ENCODE assay signal across 21 cellular contexts in genomic region chr13:25252229-25252628, GRCh38. TPM values are rescaled to one million over a fixed set of nuclear protein-coding genes. Genes with fewer than 3 reads are reported as not detected.
DNase-seq lines count a peak whose midpoint lies in the region; ATAC-seq and TF ChIP-seq lines count a peak whose summit lies in the region.
"Had no signal": no experiment of that assay in that cellular context is flagged by ENCODE, and none has a peak within 500 bp of the region (broad histone marks: within the 10 kb centered on the region; RNA-seq: fewer than 3 reads in every experiment).

No MANE protein-coding gene starts in this region.

- H3K9me3 ChIP-seq in breast epithelium = no peaks in the 10 kb centered on the region
- H3K9me3 ChIP-seq in upper lobe of right lung = no peaks in the 10 kb centered on the region
- H3K9me3 ChIP-seq: BLaER1, Peyer's patch had no signal

- TF ChIP-seq POLR2A in breast epithelium (IDR thresholded peaks at IDR 0.05) = no peak

- H3K4me1 Mint-ChIP-seq in MCF 10A (ENCODE audit: insufficient read depth, unreplicated experiment) = no peaks in the 10 kb centered on the region
- H3K4me1 Mint-ChIP-seq in WTC11 = peaks cover 2% of the 10 kb centered on the region; the same call in 1 of the 2 replicates
- no peaks in the 10 kb centered on the region for H3K4me1 Mint-ChIP-seq in activated CD4-positive, alpha-beta memory T cell treated with anti-CD3 and anti-CD28 coated beads for 36 hours (ENCODE audit: low read depth)

- peak overlapping the region; percentile 56 for H3K27ac Mint-ChIP-seq in MCF 10A (ENCODE audit: low read depth, unreplicated experiment)
- 0 out of 2 replicates have a peak overlapping the region, but pooled peaks have one; percentile 1 for H3K27ac Mint-ChIP-seq in WTC11
- H3K27ac Mint-ChIP-seq in activated CD4-positive, alpha-beta memory T cell treated with anti-CD3 and anti-CD28 coated beads for 36 hours = no peak overlapping the region
- H3K27ac Mint-ChIP-seq: CD4-positive, alpha-beta T cell had no signal

- H3K36me3 ChIP-seq in breast epithelium (no peaks in the 10 kb centered on the region), upper lobe of right lung (peaks cover 78% of the 10 kb centered on the region)

- ATAC-seq in WTC11 = no peak
- peak; percentile 76 for ATAC-seq in upper lobe of right lung
- ATAC-seq in sciatic nerve = no peak

- H3K9me3 Mint-ChIP-seq in MCF 10A (ENCODE audit: unreplicated experiment) (no peaks in the 10 kb centered on the region), WTC11 (no peaks in the 10 kb centered on the region)
- no peaks in the 10 kb centered on the region for H3K9me3 Mint-ChIP-seq in activated CD4-positive, alpha-beta memory T cell treated with anti-CD3 and anti-CD28 coated beads for 36 hours
- H3K9me3 Mint-ChIP-seq: CD4-positive, alpha-beta T cell; IgD-negative memory B cell had no signal

- POLR2A ChIA-PET in MCF 10A (lab: Yijun Ruan, JAX) = interaction anchor here (0.7 to 1.2 kb wide), 2 partner anchors 16 to 31 kb away, joined by 3 read pairs; no protein-coding TSS in a partner anchor
- POLR2A ChIA-PET in WTC11 (lab: Charles Lee) = no interaction called here
- POLR2A ChIA-PET in activated CD4-positive, alpha-beta memory T cell treated with anti-CD3 and anti-CD28 coated beads for 36 hours (lab: Charles Lee) = no interaction called here

- no peak overlapping the region for H3K27ac ChIP-seq in breast epithelium
- no peak overlapping the region for H3K27ac ChIP-seq in upper lobe of right lung
- H3K27ac ChIP-seq: BLaER1, Peyer's patch had no signal

- H3K27me3 Mint-ChIP-seq in MCF 10A (ENCODE audit: insufficient read depth, unreplicated experiment) (no peaks in the 10 kb centered on the region), WTC11 (ENCODE audit: low read depth) (no peaks in the 10 kb centered on the region)
- H3K27me3 Mint-ChIP-seq in activated CD4-positive, alpha-beta memory T cell treated with anti-CD3 and anti-CD28 coated beads for 36 hours = no peaks in the 10 kb centered on the region
- H3K27me3 Mint-ChIP-seq: CD4-positive, alpha-beta T cell; IgD-negative memory B cell had no signal

- BruUV-seq in MCF 10A (replicated peaks; lab: Mats Ljungman, UMichigan) = no TSS peak

- DNase-seq in MCF 10A (ENCODE audit: unreplicated experiment) = no peak
- no peak for DNase-seq in breast epithelium (ENCODE audit: low spot score in 2 of 2)
- peak; percentile 24 to 38 for DNase-seq in NOMO-1 (lab: John Stamatoyannopoulos, UW; ENCODE audit: unreplicated experiment in 2 of 2)
- DNase-seq in WTC11 (ENCODE audit: low spot score) = no peak
- no peak for DNase-seq in upper lobe of right lung
- DNase-seq in KG1 (lab: John Stamatoyannopoulos, UW) = no peak
- DNase-seq in sciatic nerve (ENCODE audit: low spot score) = no peak
- no peak for DNase-seq in activated CD4-positive, alpha-beta memory T cell treated with anti-CD3 and anti-CD28 coated beads for 36 hours
- DNase-seq: CD4-positive, alpha-beta T cell; H7; NCI-H1048; NCI-H1417; NCI-H1694; NCI-H2029 treated with DMSO at 0.1 percent for 48 hours; NCI-H446 treated with DMSO at 0.1 percent for 48 hours; NCI-H526; OCI-M1; Peyer's patch; SHP77 treated with DMSO at 0.1 percent for 48 hours had no signal

- H3K27me3 ChIP-seq in breast epithelium (no peaks in the 10 kb centered on the region), upper lobe of right lung (no peaks in the 10 kb centered on the region)
- H3K27me3 ChIP-seq: BLaER1, Peyer's patch had no signal

- intact Hi-C loops in MCF 10A (cut with micrococcal nuclease) (no loop called here), breast epithelium (cut with DNase I; ENCODE audit: low total_unique reads) (loop anchor here (10.0 kb wide), 1 partner anchor 1337 kb away; no protein-coding TSS in a partner anchor), upper lobe of right lung (cut with DNase I) (no loop called here), sciatic nerve (cut with DNase I) (no loop called here)
- intact Hi-C loops in activated CD4-positive, alpha-beta memory T cell treated with anti-CD3 and anti-CD28 coated beads for 36 hours (cut with micrococcal nuclease) = no loop called here

- no peak overlapping the region for H3K4me3 ChIP-seq in breast epithelium
- H3K4me3 ChIP-seq in upper lobe of right lung = no peak overlapping the region
- H3K4me3 ChIP-seq: BLaER1, Peyer's patch had no signal

- H3K4me1 ChIP-seq in breast epithelium (no peaks in the 10 kb centered on the region), upper lobe of right lung (no peaks in the 10 kb centered on the region)
- H3K4me1 ChIP-seq: Peyer's patch had no signal

- H3K36me3 Mint-ChIP-seq in MCF 10A (ENCODE audit: insufficient read depth, unreplicated experiment) (peaks cover 40% of the 10 kb centered on the region), WTC11 (peaks cover 6% of the 10 kb centered on the region)
- peaks cover 14% of the 10 kb centered on the region for H3K36me3 Mint-ChIP-seq in activated CD4-positive, alpha-beta memory T cell treated with anti-CD3 and anti-CD28 coated beads for 36 hours

- CTCF ChIA-PET in MCF 10A (lab: Yijun Ruan, JAX) (interaction anchor here (1.2 kb wide), 1 partner anchor 34 kb away, joined by 3 read pairs; no protein-coding TSS in a partner anchor), WTC11 (lab: Charles Lee) (no interaction called here)
- CTCF ChIA-PET in activated CD4-positive, alpha-beta memory T cell treated with anti-CD3 and anti-CD28 coated beads for 36 hours (lab: Charles Lee) = no interaction called here

- TF ChIP-seq CTCF in MCF 10A (IDR thresholded peaks at IDR 0.05; ENCODE audit: unreplicated experiment) = no peak
- TF ChIP-seq CTCF in breast epithelium (IDR thresholded peaks at IDR 0.05) = no peak
- TF ChIP-seq CTCF in WTC11 (IDR thresholded peaks at IDR 0.05) = no peak
- no peak for TF ChIP-seq CTCF in upper lobe of right lung (IDR thresholded peaks at IDR 0.05)

- H3K4me3 Mint-ChIP-seq in MCF 10A (ENCODE audit: unreplicated experiment) (no peak overlapping the region), WTC11 (no peak overlapping the region)
- H3K4me3 Mint-ChIP-seq in activated CD4-positive, alpha-beta memory T cell treated with anti-CD3 and anti-CD28 coated beads for 36 hours = no peak overlapping the region
- H3K4me3 Mint-ChIP-seq: CD4-positive, alpha-beta T cell had no signal

TF ChIP-seq in WTC11, 78 proteins besides CTCF, POLR2A, EP300 and RAD21 (continues in another document):
- TF ChIP-seq IRF1 (CRISPR knock-in tag; IDR thresholded peaks at IDR 0.05) (no peak), RELA (CRISPR knock-in tag; IDR thresholded peaks at IDR 0.05; ENCODE audit: borderline replicate concordance) (no peak), SP1 (CRISPR knock-in tag; conservative IDR thresholded peaks at IDR 0.05) (no peak), HMGXB4 (CRISPR knock-in tag; IDR thresholded peaks at IDR 0.05) (no peak), KAT7 (CRISPR knock-in tag; IDR thresholded peaks at IDR 0.05; ENCODE audit: borderline replicate concordance) (no peak), ATF6 (CRISPR knock-in tag; IDR thresholded peaks at IDR 0.05) (no peak)

RNA-seq across cellular contexts. Expression of gene MTMR6, which starts 35.1 kb away (rescaled TPM):
- total RNA-seq in MCF 10A (2022) (21.0 and 21.5 TPM in 2 replicates), breast epithelium (10 to 100 TPM; 17.4 to 26.1 (median 20.6) TPM), WTC11 (2021) (7.0 to 8.6 TPM (median 7.6 TPM) in 3 replicates), upper lobe of right lung (20.1 TPM), sciatic nerve (14.8 TPM)
- total RNA-seq in activated CD4-positive, alpha-beta memory T cell treated with anti-CD3 and anti-CD28 coated beads for 36 hours = 10 to 100 TPM; 12.2 to 12.5 TPM

RNA-seq across cellular contexts. Expression of gene NUP58, which starts 49.2 kb away (rescaled TPM):
- 106 and 116 TPM in 2 replicates for total RNA-seq in MCF 10A (2022)
- 10 to 100 TPM; 35.0 to 81.5 (median 68.2) TPM for total RNA-seq in breast epithelium
- total RNA-seq in WTC11 (2021) = 59.0 to 63.4 TPM (median 60.3 TPM) in 3 replicates
- 77.6 TPM for total RNA-seq in upper lobe of right lung
- total RNA-seq in sciatic nerve = 46.1 TPM
- 100 to 1,000 TPM in 1 of 2 experiments, 10 to 100 TPM in 1; 99.4 to 101 TPM for total RNA-seq in activated CD4-positive, alpha-beta memory T cell treated with anti-CD3 and anti-CD28 coated beads for 36 hours

Comparison
In these comparisons a context has a peak if more than half of its experiments do, and no peak if none do; other contexts are left out.
1. DNase-seq: peak in NOMO-1 (2 of 2); none in MCF 10A (single experiment), breast epithelium (0 of 2), WTC11 (single experiment), upper lobe of right lung (single experiment), KG1 (single experiment), sciatic nerve (single experiment) and activated CD4-positive, alpha-beta memory T cell treated with anti-CD3 and anti-CD28 coated beads for 36 hours (single experiment).